ENCODE assay signal across 14 cellular contexts in genomic region chr2:70959851-70960832, GRCh38. TPM values are rescaled to one million over a fixed set of nuclear protein-coding genes. Genes with fewer than 3 reads are reported as not detected.
DNase-seq lines count a peak whose midpoint lies in the region; ATAC-seq and TF ChIP-seq lines count a peak whose summit lies in the region.
"Had no signal": no experiment of that assay in that cellular context is flagged by ENCODE, and none has a peak within 500 bp of the region (broad histone marks: within the 10 kb centered on the region; RNA-seq: fewer than 3 reads in every experiment).

No MANE protein-coding gene starts in this region.

- H3K4me3 Mint-ChIP-seq in chondrocyte (ENCODE audit: unreplicated experiment), result no peak overlapping the region

- H3K27me3 ChIP-seq in KMS-11 (ENCODE audit: insufficient read depth, low read depth), result peaks cover 6% of the 10 kb centered on the region
- H3K27me3 ChIP-seq: pancreas had no signal

- POLR2A ChIA-PET in HEK293T (lab: Yijun Ruan, JAX), result no interaction called here

- H3K9ac ChIP-seq in KMS-11, result no peak overlapping the region

- TF ChIP-seq CTCF in KMS-11 (conservative IDR thresholded peaks at IDR 0.05; ENCODE audit: low read depth, low read length), result peak; percentile 49; the same call in 1 of the 2 replicates
- TF ChIP-seq CTCF in chondrocyte (IDR thresholded peaks at IDR 0.05), result peak; percentile 44
- TF ChIP-seq CTCF in retinal pigment epithelial cell (conservative IDR thresholded peaks at IDR 0.05; ENCODE audit: low read depth, low read length), result peak; percentile 34

- no peak overlapping the region for H3K27ac Mint-ChIP-seq in chondrocyte (ENCODE audit: unreplicated experiment)

- H3K36me3 Mint-ChIP-seq in chondrocyte (ENCODE audit: low read depth), result peaks cover 8% of the 10 kb centered on the region

- CTCF ChIA-PET in HEK293T (lab: Yijun Ruan, JAX), result interaction anchor here (1.7 kb wide), 1 partner anchor 12 kb away, joined by 7 read pairs; no protein-coding TSS in a partner anchor

- no peak overlapping the region for H3K4me2 ChIP-seq in KMS-11

- no peak overlapping the region for H2AFZ ChIP-seq in KMS-11 (ENCODE audit: low read depth)

- DNase-seq in DMS 273 (lab: John Stamatoyannopoulos, UW; ENCODE audit: unreplicated experiment), result peak; percentile 26
- no peak for DNase-seq in DMS 273 treated with DMSO at 0.1 percent for 48 hours (lab: John Stamatoyannopoulos, UW)
- DNase-seq in chondrocyte (ENCODE audit: low spot score), result no peak
- DNase-seq in retinal pigment epithelial cell (ENCODE audit: low read depth), result no peak
- no peak for DNase-seq in cortex of kidney (lab: John Stamatoyannopoulos, UW)
- no peak for DNase-seq in HEK293T (ENCODE audit: extremely low spot score)
- DNase-seq: 8988T; NCI-H524; stimulated activated CD4-positive, alpha-beta T cell treated with anti-CD3 and anti-CD28 coated beads, Interleukin-2, amount 100 ng/mL, for 48 hours had no signal

- peaks cover 9% of the 10 kb centered on the region for H3K4me1 Mint-ChIP-seq in chondrocyte (ENCODE audit: low read depth)

- ATAC-seq in HG02970 (IDR thresholded peaks at IDR 0.05; ENCODE audit: low FRiP score, unreplicated experiment), result no peak
- ATAC-seq: left colon, pancreas had no signal

- no peaks in the 10 kb centered on the region for H3K9me3 Mint-ChIP-seq in chondrocyte (ENCODE audit: low read depth)

- no peaks in the 10 kb centered on the region for H3K4me1 ChIP-seq in KMS-11 (ENCODE audit: low read depth, poor library complexity, severe bottlenecking)
- H3K4me1 ChIP-seq: pancreas had no signal

- H4K20me1 ChIP-seq in KMS-11 (ENCODE audit: insufficient read depth), result no peaks in the 10 kb centered on the region

- no peaks in the 10 kb centered on the region for H3K79me2 ChIP-seq in KMS-11 (ENCODE audit: insufficient read depth, low read depth)

- no peak overlapping the region for H3K27ac ChIP-seq in KMS-11
- H3K27ac ChIP-seq: pancreas had no signal

- H3K27me3 Mint-ChIP-seq in chondrocyte (ENCODE audit: low read depth), result peaks cover 3% of the 10 kb centered on the region

- no peak overlapping the region for H3K4me3 ChIP-seq in KMS-11 (IDR thresholded peaks at IDR 0.05; ENCODE audit: insufficient read depth, low read depth, low read length)
- H3K4me3 ChIP-seq in retinal pigment epithelial cell (ENCODE audit: low read length), result no peak overlapping the region
- H3K4me3 ChIP-seq: pancreas had no signal

- H3K36me3 ChIP-seq in KMS-11 (ENCODE audit: insufficient read depth), result no peaks in the 10 kb centered on the region
- H3K36me3 ChIP-seq: pancreas had no signal

TF ChIP-seq in HEK293T, 16 proteins besides CTCF, POLR2A, EP300 and RAD21:
- TF ChIP-seq HDGF (IDR thresholded peaks at IDR 0.05; ENCODE audit: borderline replicate concordance) (no peak), ZNF384 (IDR thresholded peaks at IDR 0.05) (no peak), NFRKB (IDR thresholded peaks at IDR 0.05) (no peak), FOXA1 (IDR thresholded peaks at IDR 0.05) (no peak), LEF1 (IDR thresholded peaks at IDR 0.05; ENCODE audit: borderline replicate concordance) (no peak), SP1 (IDR thresholded peaks at IDR 0.05) (no peak), TARDBP (IDR thresholded peaks at IDR 0.05) (no peak)

RNA-seq across cellular contexts. Expression of gene ANKRD53, which starts 18.3 kb away (rescaled TPM):
- 0.85 to 2.2 TPM (median 1.8 TPM) in 3 replicates for total RNA-seq in chondrocyte
- total RNA-seq: Daoy had no signal

RNA-seq across cellular contexts. Expression of gene ATP6V1B1, which starts 24.4 kb away (rescaled TPM):
- 3.7 to 5.0 TPM (median 3.9 TPM) in 3 replicates for total RNA-seq in chondrocyte
- total RNA-seq: left colon had no signal

RNA-seq across cellular contexts. Expression of gene TEX261, which starts 34.5 kb away (rescaled TPM):
- total RNA-seq in chondrocyte, result 54.1 to 57.3 TPM (median 56.8 TPM) in 3 replicates

RNA-seq across cellular contexts. Expression of gene VAX2, which starts 59.8 kb away (rescaled TPM):
- 4.5 to 5.1 TPM (median 5.0 TPM) in 3 replicates for total RNA-seq in chondrocyte
- total RNA-seq: left colon had no signal
